10 cellular contexts compared by ENCODE assay signal in genomic region chr16:66512589-66513404, GRCh38. TPM values are rescaled to one million over a fixed set of nuclear protein-coding genes. Genes with fewer than 3 reads are reported as not detected.
DNase-seq lines count a peak whose midpoint lies in the region; ATAC-seq and TF ChIP-seq lines count a peak whose summit lies in the region.
"Had no signal": no experiment of that assay in that cellular context is flagged by ENCODE, and none has a peak within 500 bp of the region (broad histone marks: within the 10 kb centered on the region; RNA-seq: fewer than 3 reads in every experiment).

No MANE protein-coding gene starts in this region.

- H3K4me1 ChIP-seq in PC-9 (replicated peaks; ENCODE audit: insufficient read depth), result peaks cover 87% of the 10 kb centered on the region
- peaks cover 33% of the 10 kb centered on the region for H3K4me1 ChIP-seq in ovary (ENCODE audit: insufficient read depth)

- H3K36me3 ChIP-seq in PC-9 (ENCODE audit: low read depth) (no peaks in the 10 kb centered on the region), ovary (no peaks in the 10 kb centered on the region)

- TF ChIP-seq CTCF in PC-9 (conservative IDR thresholded peaks at IDR 0.05) (no peak), epithelial cell of proximal tubule (conservative IDR thresholded peaks at IDR 0.05; ENCODE audit: low read depth, low read length) (no peak), ovary (IDR thresholded peaks at IDR 0.05) (no peak)

- H3K79me2 ChIP-seq in PC-9 (ENCODE audit: low read depth), result no peaks in the 10 kb centered on the region

- no peaks in the 10 kb centered on the region for H3K27me3 ChIP-seq in PC-9 (ENCODE audit: insufficient read depth, low read depth)
- H3K27me3 ChIP-seq in ovary, result no peaks in the 10 kb centered on the region

- peak overlapping the region; percentile 86 for H3K4me2 ChIP-seq in PC-9

- no peaks in the 10 kb centered on the region for H3K9me2 ChIP-seq in PC-9 (ENCODE audit: insufficient read depth)

- no peak for ATAC-seq in HG03432 (IDR thresholded peaks at IDR 0.05; ENCODE audit: unreplicated experiment)
- no peak for ATAC-seq in HG03565 (IDR thresholded peaks at IDR 0.05; ENCODE audit: unreplicated experiment)
- ATAC-seq: natural killer cell had no signal

- H3K9me3 ChIP-seq in PC-9 (ENCODE audit: insufficient read depth, low read depth), result no peaks in the 10 kb centered on the region
- no peaks in the 10 kb centered on the region for H3K9me3 ChIP-seq in ovary

- no peak overlapping the region for H2AFZ ChIP-seq in PC-9

- TF ChIP-seq EP300 in ovary (IDR thresholded peaks at IDR 0.05), result no peak

- BruUV-seq in PC-9 (replicated peaks; lab: Mats Ljungman, UMichigan), result TSS peak; percentile 14

- intact Hi-C loops in PC-9 (cut with micrococcal nuclease; ENCODE audit: unreplicated experiment), result loop anchor here (1.0 to 10.0 kb wide), 3 partner anchors 26 to 422 kb away; partner anchors contain the start of genes CES2 and CIAO2B
- intact Hi-C loops in ovary (cut with DNase I), result no loop called here

- peaks cover 61% of the 10 kb centered on the region for H3F3A ChIP-seq in PC-9 (ENCODE audit: insufficient read depth, low read depth)

- H3K4me3 ChIP-seq in PC-9 (peak overlapping the region; percentile 37; the same call in 1 of the 2 replicates), epithelial cell of proximal tubule (ENCODE audit: low read depth, low read length) (peak overlapping the region; percentile 52), ovary (no peak overlapping the region)

- no peaks in the 10 kb centered on the region for H4K20me1 ChIP-seq in PC-9 (ENCODE audit: insufficient read depth)

- TF ChIP-seq POLR2A in ovary (IDR thresholded peaks at IDR 0.05) (no peak), erythroblast (IDR thresholded peaks at IDR 0.05; ENCODE audit: low read length) (no peak)

- DNase-seq in CD1c-positive myeloid dendritic cell (ENCODE audit: extremely low spot score) (peak; percentile 50), PC-9 (peak; percentile 47 to 87), epithelial cell of proximal tubule (ENCODE audit: low read depth) (no peak), ovary (peak in 1 of 5 donors; percentile 42), iPS-NIHi11 (ENCODE audit: low spot score) (no peak), erythroblast (lab: John Stamatoyannopoulos, UW) (no peak)
- DNase-seq: DND-41, natural killer cell had no signal

- H3K27ac ChIP-seq in PC-9 (peak overlapping the region; percentile 97), ovary (peak overlapping the region; percentile 72 to 76)

- POLR2A ChIA-PET in PC-9 (lab: Charles Lee; ENCODE audit: unreplicated experiment), result interaction anchor here (0.7 kb wide), 1 partner anchor 34 kb away, joined by 3 read pairs; no protein-coding TSS in a partner anchor

- CTCF ChIA-PET in PC-9 (lab: Charles Lee), result interaction anchor here (1.1 kb wide), 2 partner anchors 26 to 29 kb away, joined by 3 to 6 read pairs; no protein-coding TSS in a partner anchor

- 70 to 80% (median 75%) methylated on average over 14 of the region's 14 CpGs for whole genome bisulfite sequencing in ovary, 3 donors

RNA-seq across cellular contexts. Expression of gene TK2, which starts 37.1 kb away (rescaled TPM):
- total RNA-seq in PC-9 (2021), result 20.1 and 20.9 TPM in 2 replicates
- total RNA-seq in epithelial cell of proximal tubule, result 13.7 and 20.1 TPM in 2 replicates
- 10 to 100 TPM; 17.0 to 42.0 (median 34.0) TPM for total RNA-seq in ovary
- 10 to 100 TPM; 21.1 to 80.6 TPM for polyA plus RNA-seq in ovary

RNA-seq across cellular contexts. Expression of gene CKLF, which starts 39.6 kb away (rescaled TPM):
- total RNA-seq in PC-9 (2021) (77.1 and 86.4 TPM in 2 replicates), epithelial cell of proximal tubule (136 and 159 TPM in 2 replicates), ovary (10 to 100 TPM; 22.3 to 46.8 (median 30.6) TPM)
- polyA plus RNA-seq in ovary, result 10 to 100 TPM; 34.2 to 36.7 TPM

RNA-seq across cellular contexts. Expression of gene CMTM1, which starts 53.4 kb away (rescaled TPM):
- 6.1 and 9.4 TPM in 2 replicates for total RNA-seq in PC-9 (2021)
- total RNA-seq in epithelial cell of proximal tubule, result 4.3 and 5.0 TPM in 2 replicates
- total RNA-seq in ovary, result 1 to 10 TPM; 1.0 to 7.1 (median 4.9) TPM
- polyA plus RNA-seq in ovary, result under 1 TPM; 0.22 to 0.54 TPM

Comparison
In these comparisons a context has a peak if more than half of its experiments do, and no peak if none do; other contexts are left out.
1. DNase-seq: peak in CD1c-positive myeloid dendritic cell (single experiment) and PC-9 (2 of 2); none in epithelial cell of proximal tubule (single experiment), iPS-NIHi11 (single experiment) and erythroblast (0 of 2).